In the genomic region with DNA sequence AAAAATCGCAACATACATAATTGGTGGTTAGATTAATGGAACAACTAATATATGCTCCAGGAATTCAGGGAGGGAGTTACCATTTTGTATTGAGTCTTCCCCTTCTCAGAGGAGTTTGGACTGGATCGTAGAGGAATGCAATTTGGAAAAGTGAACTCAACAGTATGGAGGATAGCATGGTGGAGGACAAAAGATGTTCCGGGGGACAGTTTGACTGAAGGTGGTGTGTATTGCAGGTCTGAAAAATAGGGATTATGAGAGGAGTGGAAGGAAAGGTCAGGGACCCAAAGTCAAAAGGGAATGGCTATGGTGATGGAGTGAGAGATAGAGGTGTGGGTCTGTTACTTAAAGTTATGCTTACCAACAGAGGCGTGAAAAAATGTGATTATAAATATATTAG, we compare ENCODE assay signal across 2 cellular contexts.
A peak's percentile ranks its signal among the peaks of the same experiment; 100 is the strongest.
TF ChIP-seq lines count a peak whose summit lies in the region.

No MANE protein-coding gene starts in this region.

TF ChIP-seq in K562, 482 proteins besides CTCF, POLR2A, EP300 and RAD21 (continues in another document):
- TF ChIP-seq PPARD (CRISPR knock-in tag; IDR thresholded peaks at IDR 0.05) = no peak
- TF ChIP-seq NFYB (IDR thresholded peaks at IDR 0.05; ENCODE audit: extremely low read depth, insufficient read length) = no peak
- no peak for TF ChIP-seq BRF1 (IDR thresholded peaks at IDR 0.05; ENCODE audit: borderline replicate concordance, extremely low read depth, insufficient read length)
- TF ChIP-seq KAT7 (CRISPR knock-in tag; IDR thresholded peaks at IDR 0.05; ENCODE audit: borderline replicate concordance) = no peak
- no peak for TF ChIP-seq ZNF239 (CRISPR knock-in tag; IDR thresholded peaks at IDR 0.05)
- TF ChIP-seq, protein P1, sequence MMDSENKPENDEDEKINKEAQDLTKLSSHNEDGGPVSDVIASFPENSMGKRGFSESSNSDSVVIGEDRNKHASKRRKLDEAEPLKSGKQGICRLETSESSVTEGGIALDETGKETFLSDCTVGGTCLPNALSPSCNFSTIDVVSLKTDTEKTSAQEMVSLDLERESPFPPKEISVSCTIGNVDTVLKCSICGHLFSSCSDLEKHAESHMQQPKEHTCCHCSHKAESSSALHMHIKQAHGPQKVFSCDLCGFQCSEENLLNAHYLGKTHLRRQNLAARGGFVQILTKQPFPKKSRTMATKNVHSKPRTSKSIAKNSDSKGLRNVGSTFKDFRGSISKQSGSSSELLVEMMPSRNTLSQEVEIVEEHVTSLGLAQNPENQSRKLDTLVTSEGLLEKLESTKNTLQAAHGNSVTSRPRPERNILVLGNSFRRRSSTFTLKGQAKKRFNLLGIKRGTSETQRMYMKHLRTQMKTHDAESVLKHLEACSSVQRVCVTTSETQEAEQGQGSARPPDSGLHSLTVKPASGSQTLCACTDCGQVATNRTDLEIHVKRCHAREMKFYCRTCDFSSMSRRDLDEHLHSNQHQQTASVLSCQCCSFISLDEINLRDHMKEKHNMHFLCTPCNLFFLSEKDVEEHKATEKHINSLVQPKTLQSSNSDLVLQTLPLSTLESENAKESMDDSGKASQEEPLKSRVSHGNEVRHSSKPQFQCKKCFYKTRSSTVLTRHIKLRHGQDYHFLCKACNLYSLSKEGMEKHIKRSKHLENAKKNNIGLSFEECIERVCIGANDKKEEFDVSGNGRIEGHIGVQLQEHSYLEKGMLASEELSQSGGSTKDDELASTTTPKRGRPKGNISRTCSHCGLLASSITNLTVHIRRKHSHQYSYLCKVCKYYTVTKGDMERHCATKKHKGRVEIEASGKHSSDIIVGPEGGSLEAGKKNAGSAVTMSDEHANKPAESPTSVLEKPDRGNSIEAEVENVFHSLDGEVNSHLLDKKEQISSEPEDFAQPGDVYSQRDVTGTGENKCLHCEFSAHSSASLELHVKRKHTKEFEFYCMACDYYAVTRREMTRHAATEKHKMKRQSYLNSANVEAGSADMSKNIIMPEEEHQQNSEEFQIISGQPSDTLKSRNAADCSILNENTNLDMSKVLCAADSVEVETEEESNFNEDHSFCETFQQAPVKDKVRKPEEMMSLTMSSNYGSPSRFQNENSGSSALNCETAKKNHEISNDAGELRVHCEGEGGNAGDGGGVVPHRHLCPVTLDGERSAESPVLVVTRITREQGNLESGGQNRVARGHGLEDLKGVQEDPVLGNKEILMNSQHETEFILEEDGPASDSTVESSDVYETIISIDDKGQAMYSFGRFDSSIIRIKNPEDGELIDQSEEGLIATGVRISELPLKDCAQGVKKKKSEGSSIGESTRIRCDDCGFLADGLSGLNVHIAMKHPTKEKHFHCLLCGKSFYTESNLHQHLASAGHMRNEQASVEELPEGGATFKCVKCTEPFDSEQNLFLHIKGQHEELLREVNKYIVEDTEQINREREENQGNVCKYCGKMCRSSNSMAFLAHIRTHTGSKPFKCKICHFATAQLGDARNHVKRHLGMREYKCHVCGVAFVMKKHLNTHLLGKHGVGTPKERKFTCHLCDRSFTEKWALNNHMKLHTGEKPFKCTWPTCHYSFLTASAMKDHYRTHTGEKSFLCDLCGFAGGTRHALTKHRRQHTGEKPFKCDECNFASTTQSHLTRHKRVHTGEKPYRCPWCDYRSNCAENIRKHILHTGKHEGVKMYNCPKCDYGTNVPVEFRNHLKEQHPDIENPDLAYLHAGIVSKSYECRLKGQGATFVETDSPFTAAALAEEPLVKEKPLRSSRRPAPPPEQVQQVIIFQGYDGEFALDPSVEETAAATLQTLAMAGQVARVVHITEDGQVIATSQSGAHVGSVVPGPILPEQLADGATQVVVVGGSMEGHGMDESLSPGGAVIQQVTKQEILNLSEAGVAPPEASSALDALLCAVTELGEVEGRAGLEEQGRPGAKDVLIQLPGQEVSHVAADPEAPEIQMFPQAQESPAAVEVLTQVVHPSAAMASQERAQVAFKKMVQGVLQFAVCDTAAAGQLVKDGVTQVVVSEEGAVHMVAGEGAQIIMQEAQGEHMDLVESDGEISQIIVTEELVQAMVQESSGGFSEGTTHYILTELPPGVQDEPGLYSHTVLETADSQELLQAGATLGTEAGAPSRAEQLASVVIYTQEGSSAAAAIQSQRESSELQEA (IDR thresholded peaks at IDR 0.05; ENCODE audit: low read depth) = no peak
- TF ChIP-seq HDGF (IDR thresholded peaks at IDR 0.05) = peak; percentile 28; the same call in 1 of the 2 replicates
- no peak for TF ChIP-seq SMARCC2 (IDR thresholded peaks at IDR 0.05; ENCODE audit: low read depth)
- TF ChIP-seq ZNF24 (IDR thresholded peaks at IDR 0.05) = no peak
- TF ChIP-seq, protein P2, sequence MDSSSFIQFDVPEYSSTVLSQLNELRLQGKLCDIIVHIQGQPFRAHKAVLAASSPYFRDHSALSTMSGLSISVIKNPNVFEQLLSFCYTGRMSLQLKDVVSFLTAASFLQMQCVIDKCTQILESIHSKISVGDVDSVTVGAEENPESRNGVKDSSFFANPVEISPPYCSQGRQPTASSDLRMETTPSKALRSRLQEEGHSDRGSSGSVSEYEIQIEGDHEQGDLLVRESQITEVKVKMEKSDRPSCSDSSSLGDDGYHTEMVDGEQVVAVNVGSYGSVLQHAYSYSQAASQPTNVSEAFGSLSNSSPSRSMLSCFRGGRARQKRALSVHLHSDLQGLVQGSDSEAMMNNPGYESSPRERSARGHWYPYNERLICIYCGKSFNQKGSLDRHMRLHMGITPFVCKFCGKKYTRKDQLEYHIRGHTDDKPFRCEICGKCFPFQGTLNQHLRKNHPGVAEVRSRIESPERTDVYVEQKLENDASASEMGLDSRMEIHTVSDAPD (CRISPR knock-in tag; IDR thresholded peaks at IDR 0.05) = no peak
- 0 out of 4 replicates have a peak, but pooled peaks of 1 of the 2 experiments have one; percentile 46 for TF ChIP-seq BCLAF1 (IDR thresholded peaks at IDR 0.05; ENCODE audit: borderline replicate concordance in 1 of 2, control insufficient read depth in 1 of 2, low read depth in 2 of 2, low read length in 1 of 2)
- peak in 1 of 2 experiments; percentile 50; a peak in 1 of 4 replicates for TF ChIP-seq HDAC1 (IDR thresholded peaks at IDR 0.05)

TF ChIP-seq in HEK293T, 16 proteins besides CTCF, POLR2A, EP300 and RAD21:
- no peak for TF ChIP-seq ELF4 (IDR thresholded peaks at IDR 0.05)
- TF ChIP-seq FOXK2 (IDR thresholded peaks at IDR 0.05) = no peak
- TF ChIP-seq SUZ12 (IDR thresholded peaks at IDR 0.05) = no peak
TF ChIP-seq in HEK293T: peak in this region for 0.
